14 cellular contexts compared by ENCODE assay signal in genomic region chr5:126521130-126521529, GRCh38.
"Had no signal": no experiment of that assay in that cellular context is flagged by ENCODE, and none has a peak within 500 bp of the region (broad histone marks: within the 10 kb centered on the region; RNA-seq: fewer than 3 reads in every experiment).

No MANE protein-coding gene starts in this region.

- DNase-seq: activated CD4-positive, alpha-beta memory T cell treated with anti-CD3 and anti-CD28 coated beads for 36 hours; activated gamma-delta T cell; activated naive CD8-positive, alpha-beta T cell treated with anti-CD3 and anti-CD28 coated beads, Interleukin-2, amount 10 ng/mL, durations not matched to agents 7 days and 5 days; activated T-cell treated with anti-CD3 and anti-CD28 coated beads, Interleukin-2, amount 50 U/mL, for 48 hours; effector CD4-positive, alpha-beta T cell; gastrocnemius medialis; kidney glomerular epithelial cell; SHP77; stimulated activated CD4-positive, alpha-beta T cell treated with anti-CD3 and anti-CD28 coated beads, Interleukin-2, amount 100 ng/mL, for 48 hours; stimulated activated naive CD4-positive, alpha-beta T cell treated with Interleukin-2 at 50 U/mL for 16 hours had no signal

- ATAC-seq: gastrocnemius medialis had no signal

- H3K4me3 ChIP-seq: ascending aorta, gastrocnemius medialis, lung, suprapubic skin had no signal

- H3K36me3 ChIP-seq: ascending aorta, gastrocnemius medialis, suprapubic skin had no signal

- H3K9me3 ChIP-seq: ascending aorta, gastrocnemius medialis, suprapubic skin had no signal

- FAIRE-seq: colon had no signal

- H3K27me3 ChIP-seq: ascending aorta, gastrocnemius medialis, suprapubic skin had no signal
